Comparison of ENCODE assay signal across 2 cellular contexts in the genomic region with DNA sequence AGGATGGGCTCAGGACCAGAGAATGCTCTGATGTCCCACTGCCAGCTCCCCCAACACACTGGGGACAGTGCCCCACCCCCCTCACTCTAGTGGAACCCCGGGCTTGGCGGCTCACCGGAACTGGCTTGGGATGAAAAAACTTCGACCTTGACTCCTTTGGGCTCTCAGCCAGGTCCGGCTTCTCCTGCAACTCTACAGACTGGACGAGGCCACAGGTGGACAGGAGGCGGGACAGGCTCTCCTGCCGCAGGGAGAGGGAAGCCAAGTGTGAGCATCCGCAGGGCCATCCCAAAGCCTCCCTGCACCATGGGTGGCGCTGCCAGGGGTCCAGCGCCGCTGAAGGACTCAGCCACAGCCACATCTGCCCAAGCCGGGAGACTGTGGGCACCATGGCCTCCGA.
TF ChIP-seq lines count a peak whose summit lies in the region.

No MANE protein-coding gene starts in this region.

TF ChIP-seq in WTC11, 78 proteins besides CTCF, POLR2A, EP300 and RAD21:
- TF ChIP-seq, protein P1, sequence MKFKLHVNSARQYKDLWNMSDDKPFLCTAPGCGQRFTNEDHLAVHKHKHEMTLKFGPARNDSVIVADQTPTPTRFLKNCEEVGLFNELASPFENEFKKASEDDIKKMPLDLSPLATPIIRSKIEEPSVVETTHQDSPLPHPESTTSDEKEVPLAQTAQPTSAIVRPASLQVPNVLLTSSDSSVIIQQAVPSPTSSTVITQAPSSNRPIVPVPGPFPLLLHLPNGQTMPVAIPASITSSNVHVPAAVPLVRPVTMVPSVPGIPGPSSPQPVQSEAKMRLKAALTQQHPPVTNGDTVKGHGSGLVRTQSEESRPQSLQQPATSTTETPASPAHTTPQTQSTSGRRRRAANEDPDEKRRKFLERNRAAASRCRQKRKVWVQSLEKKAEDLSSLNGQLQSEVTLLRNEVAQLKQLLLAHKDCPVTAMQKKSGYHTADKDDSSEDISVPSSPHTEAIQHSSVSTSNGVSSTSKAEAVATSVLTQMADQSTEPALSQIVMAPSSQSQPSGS (CRISPR knock-in tag; IDR thresholded peaks at IDR 0.05; ENCODE audit: borderline replicate concordance, low read depth), result no peak
- TF ChIP-seq RELA (CRISPR knock-in tag; IDR thresholded peaks at IDR 0.05; ENCODE audit: borderline replicate concordance) (0 out of 2 replicates have a peak, but pooled peaks have one; percentile 53), PREB (CRISPR knock-in tag; IDR thresholded peaks at IDR 0.05; ENCODE audit: borderline replicate concordance) (no peak)

TF ChIP-seq in HepG2, 621 proteins besides CTCF, POLR2A, EP300 and RAD21 (continues in another document):
- TF ChIP-seq CREB1 (IDR thresholded peaks at IDR 0.05), result no peak
- TF ChIP-seq CREB1 (CRISPR knock-in tag; IDR thresholded peaks at IDR 0.05), result no peak
- TF ChIP-seq HOMEZ (CRISPR knock-in tag; IDR thresholded peaks at IDR 0.05; ENCODE audit: low read depth), result peak; percentile 8; the same call in 1 of the 2 replicates
- no peak for TF ChIP-seq ZBTB37 (CRISPR knock-in tag; IDR thresholded peaks at IDR 0.05)
- TF ChIP-seq FOXC1 (CRISPR knock-in tag; IDR thresholded peaks at IDR 0.05; ENCODE audit: borderline replicate concordance), result no peak
- no peak for TF ChIP-seq SMARCE1 (IDR thresholded peaks at IDR 0.05; ENCODE audit: borderline replicate concordance)
- no peak for TF ChIP-seq ZNF501 (CRISPR knock-in tag; IDR thresholded peaks at IDR 0.05)
- no peak for TF ChIP-seq GABPA (IDR thresholded peaks at IDR 0.05; ENCODE audit: low read depth, low read length)
- TF ChIP-seq GABPA (CRISPR knock-in tag; IDR thresholded peaks at IDR 0.05; ENCODE audit: low read depth), result peak; percentile 66
- no peak for TF ChIP-seq SRF (IDR thresholded peaks at IDR 0.05; ENCODE audit: low read depth, low read length)
- TF ChIP-seq SNAI1 (CRISPR knock-in tag; IDR thresholded peaks at IDR 0.05; ENCODE audit: borderline replicate concordance), result no peak
- TF ChIP-seq ZNF569 (CRISPR knock-in tag; IDR thresholded peaks at IDR 0.05; ENCODE audit: borderline replicate concordance), result no peak
- TF ChIP-seq ZNF512B (CRISPR knock-in tag; IDR thresholded peaks at IDR 0.05; ENCODE audit: borderline replicate concordance), result no peak
- TF ChIP-seq PAXIP1 (CRISPR knock-in tag; conservative IDR thresholded peaks at IDR 0.05), result peak; percentile 66
- peak; percentile 50; the same call in 1 of the 2 replicates for TF ChIP-seq GABPB1 (CRISPR knock-in tag; IDR thresholded peaks at IDR 0.05)
- no peak for TF ChIP-seq RXRA (CRISPR knock-in tag; IDR thresholded peaks at IDR 0.05)
- no peak for TF ChIP-seq NFKBIZ (CRISPR knock-in tag; IDR thresholded peaks at IDR 0.05)
- TF ChIP-seq SOX6 (IDR thresholded peaks at IDR 0.05), result no peak
- peak; percentile 36; the same call in 1 of the 2 replicates for TF ChIP-seq SOX6 (CRISPR knock-in tag; IDR thresholded peaks at IDR 0.05)
- peak; percentile 37; the same call in 1 of the 2 replicates for TF ChIP-seq RARA (CRISPR knock-in tag; IDR thresholded peaks at IDR 0.05)
- TF ChIP-seq NPAS2 (CRISPR knock-in tag; IDR thresholded peaks at IDR 0.05; ENCODE audit: borderline replicate concordance), result no peak
- TF ChIP-seq ZNF207 (IDR thresholded peaks at IDR 0.05; ENCODE audit: borderline replicate concordance), result no peak
- TF ChIP-seq PRDM10 (CRISPR knock-in tag; IDR thresholded peaks at IDR 0.05; ENCODE audit: low read depth), result 0 out of 2 replicates have a peak, but pooled peaks have one; percentile 31
- TF ChIP-seq ZNF441 (CRISPR knock-in tag; IDR thresholded peaks at IDR 0.05; ENCODE audit: borderline replicate concordance), result no peak
- no peak for TF ChIP-seq ZSCAN30 (CRISPR knock-in tag; IDR thresholded peaks at IDR 0.05)
- peak; percentile 30; the same call in 1 of the 2 replicates for TF ChIP-seq NR2F6 (IDR thresholded peaks at IDR 0.05)
- no peak for TF ChIP-seq NR2F6 (CRISPR knock-in tag; IDR thresholded peaks at IDR 0.05)
- TF ChIP-seq ZNF280B (CRISPR knock-in tag; IDR thresholded peaks at IDR 0.05; ENCODE audit: borderline replicate concordance), result 0 out of 2 replicates have a peak, but pooled peaks have one; percentile 25
- TF ChIP-seq FOXJ3 (CRISPR knock-in tag; IDR thresholded peaks at IDR 0.05; ENCODE audit: borderline replicate concordance), result no peak
- TF ChIP-seq KAT8 (CRISPR knock-in tag; IDR thresholded peaks at IDR 0.05), result no peak
- TF ChIP-seq ATF5 (CRISPR knock-in tag; IDR thresholded peaks at IDR 0.05; ENCODE audit: low read depth), result no peak
- no peak for TF ChIP-seq ZNF383 (CRISPR knock-in tag; IDR thresholded peaks at IDR 0.05; ENCODE audit: borderline replicate concordance)
- no peak for TF ChIP-seq CENPBD1 (CRISPR knock-in tag; IDR thresholded peaks at IDR 0.05; ENCODE audit: borderline replicate concordance, low read depth)
- TF ChIP-seq MZF1 (CRISPR knock-in tag; IDR thresholded peaks at IDR 0.05; ENCODE audit: borderline replicate concordance), result no peak
- TF ChIP-seq ZNF232 (CRISPR knock-in tag; IDR thresholded peaks at IDR 0.05; ENCODE audit: borderline replicate concordance), result no peak
- no peak for TF ChIP-seq FOXP1 (IDR thresholded peaks at IDR 0.05)
- TF ChIP-seq FOXP1 (CRISPR knock-in tag; IDR thresholded peaks at IDR 0.05), result no peak
- TF ChIP-seq CREB3 (CRISPR knock-in tag; IDR thresholded peaks at IDR 0.05), result no peak
- TF ChIP-seq MED1 (CRISPR knock-in tag; IDR thresholded peaks at IDR 0.05), result peak; percentile 30; the same call in 1 of the 2 replicates
- no peak for TF ChIP-seq ZNF205 (CRISPR knock-in tag; IDR thresholded peaks at IDR 0.05)
